In genomic region chr10:131207176-131207575, GRCh38 we compare ENCODE assay signal across 20 cellular contexts.
"Had no signal": no experiment of that assay in that cellular context is flagged by ENCODE, and none has a peak within 500 bp of the region (broad histone marks: within the 10 kb centered on the region; RNA-seq: fewer than 3 reads in every experiment).

No MANE protein-coding gene starts in this region.

- H3K27me3 ChIP-seq: body of pancreas, cardiac muscle cell, neutrophil, pancreas had no signal

- H3K4me1 ChIP-seq: body of pancreas, left lung, pancreas had no signal

- H3K36me3 Mint-ChIP-seq: natural killer cell treated with Interleukin-12 subunit alpha and Interleukin-12 subunit beta and Interleukin-15 and Interleukin-18, amount 100 ng/mL, for 72 hours; stimulated activated naive B cell treated with anti-CD40 and anti-IgM and Interleukin-4, amounts not matched to agents 10 μg/mL and 1 μg/mL and 100 μg/mL, for 72 hours had no signal

- H3K4me3 ChIP-seq: body of pancreas, cardiac muscle cell, left lung, pancreas had no signal

- H3K27ac Mint-ChIP-seq: dendritic cell treated with granulocyte-macrophage colony-stimulating factor and Interleukin-4, amounts not matched to agents 40 ng/mL and 50 ng/mL, for 4 days; natural killer cell treated with Interleukin-12 subunit alpha and Interleukin-12 subunit beta and Interleukin-15 and Interleukin-18, amount 100 ng/mL, for 72 hours; stimulated activated naive B cell treated with anti-CD40 and anti-IgM and Interleukin-4, amounts not matched to agents 10 μg/mL and 1 μg/mL and 100 μg/mL, for 72 hours had no signal

- H3K9me3 ChIP-seq: body of pancreas, left lung, neutrophil, pancreas had no signal

- H3K27me3 Mint-ChIP-seq: dendritic cell treated with granulocyte-macrophage colony-stimulating factor and Interleukin-4, amounts not matched to agents 40 ng/mL and 50 ng/mL, for 4 days; natural killer cell treated with Interleukin-12 subunit alpha and Interleukin-12 subunit beta and Interleukin-15 and Interleukin-18, amount 100 ng/mL, for 72 hours had no signal

- H3K9me3 Mint-ChIP-seq: dendritic cell treated with granulocyte-macrophage colony-stimulating factor and Interleukin-4, amounts not matched to agents 40 ng/mL and 50 ng/mL, for 4 days; natural killer cell treated with Interleukin-12 subunit alpha and Interleukin-12 subunit beta and Interleukin-15 and Interleukin-18, amount 100 ng/mL, for 72 hours had no signal

- DNase-seq: activated CD4-positive, CD25-positive, alpha-beta regulatory T cell treated with anti-CD3 and anti-CD28 coated beads, Interleukin-2, amount 50 U/mL, for 72 hours; activated CD8-positive, alpha-beta memory T cell treated with anti-CD3 and anti-CD28 coated beads, Interleukin-2, amount 50 U/mL, for 48 hours; activated naive CD4-positive, alpha-beta T cell treated with anti-CD3 and anti-CD28 coated beads, Interleukin-2, amount 50 U/mL, for 16 hours; activated T-cell treated with anti-CD3 and anti-CD28 coated beads, Interleukin-2, amount 50 U/mL, for 48 hours; anterior cingulate cortex; effector memory CD4-positive, alpha-beta T cell; foreskin melanocyte; midbrain; small intestine; stimulated activated CD4-positive, alpha-beta T cell treated with anti-CD3 and anti-CD28 coated beads, Interleukin-15, amount 100 ng/mL, for 24 hours; stimulated activated CD8-positive, alpha-beta memory T cell treated with anti-CD3 and anti-CD28 coated beads, Interleukin-4, amount 100 ng/mL, for 48 hours; stimulated activated naive B cell treated with anti-CD40 and anti-IgM and Interleukin-4, amounts not matched to agents 10 μg/mL and 1 μg/mL and 100 μg/mL, for 72 hours; WERI-Rb-1 had no signal

- H3K4me1 Mint-ChIP-seq: stimulated activated naive B cell treated with anti-CD40 and anti-IgM and Interleukin-4, amounts not matched to agents 10 μg/mL and 1 μg/mL and 100 μg/mL, for 72 hours had no signal

- H3K36me3 ChIP-seq: cardiac muscle cell, left lung, neutrophil, pancreas, WERI-Rb-1 had no signal

- H3K4me3 Mint-ChIP-seq: dendritic cell treated with granulocyte-macrophage colony-stimulating factor and Interleukin-4, amounts not matched to agents 40 ng/mL and 50 ng/mL, for 4 days; natural killer cell treated with Interleukin-12 subunit alpha and Interleukin-12 subunit beta and Interleukin-15 and Interleukin-18, amount 100 ng/mL, for 72 hours; stimulated activated naive B cell treated with anti-CD40 and anti-IgM and Interleukin-4, amounts not matched to agents 10 μg/mL and 1 μg/mL and 100 μg/mL, for 72 hours had no signal

- H3K27ac ChIP-seq: body of pancreas, cardiac muscle cell, left lung, neutrophil, pancreas, WERI-Rb-1 had no signal
